ENCODE assay signal across 15 cellular contexts in genomic region chr10:1698185-1698584, GRCh38. TPM values are rescaled to one million over a fixed set of nuclear protein-coding genes. Genes with fewer than 3 reads are reported as not detected.
DNase-seq lines count a peak whose midpoint lies in the region; ATAC-seq and TF ChIP-seq lines count a peak whose summit lies in the region.
"Had no signal": no experiment of that assay in that cellular context is flagged by ENCODE, and none has a peak within 500 bp of the region (broad histone marks: within the 10 kb centered on the region; RNA-seq: fewer than 3 reads in every experiment).

No MANE protein-coding gene starts in this region.

- H2BK120ac ChIP-seq in mesendoderm (ENCODE audit: low read depth, low read length), result no peak overlapping the region

- H2BK15ac ChIP-seq in mesendoderm (replicated peaks; ENCODE audit: low read depth), result no peak overlapping the region

- H3K4me3 Mint-ChIP-seq in WTC11, result no peak overlapping the region
- H3K4me3 Mint-ChIP-seq: CD14-positive monocyte; CD8-positive, alpha-beta T cell had no signal

- H3K9me3 ChIP-seq in MG63, result no peaks in the 10 kb centered on the region

- no peaks in the 10 kb centered on the region for H3K4me1 ChIP-seq in mesendoderm (ENCODE audit: control insufficient read depth, low read depth, low read length)

- no CpG with 5 or more reads among the region's 8 CpGs for WGBS in mesendoderm (ENCODE audit: extremely low coverage, insufficient coverage, low lambda C conversion rate)

- H4K8ac ChIP-seq in mesendoderm (ENCODE audit: low read depth, low read length), result no peak overlapping the region

- peaks cover 2% of the 10 kb centered on the region; the same call in 1 of the 2 replicates for H3K4me1 Mint-ChIP-seq in WTC11
- H3K4me1 Mint-ChIP-seq: CD14-positive monocyte had no signal

- no peaks in the 10 kb centered on the region for H3K79me2 ChIP-seq in mesendoderm (ENCODE audit: control insufficient read depth, insufficient read depth, low read length)

- H3K23ac ChIP-seq in mesendoderm (ENCODE audit: low read length), result no peak overlapping the region

- no peak overlapping the region for H2BK5ac ChIP-seq in mesendoderm (ENCODE audit: low read length)

- POLR2A ChIA-PET in WTC11 (lab: Charles Lee), result no interaction called here

- H3K4me3 ChIP-seq in H7 (ENCODE audit: insufficient read depth, low read depth, low read length), result no peak overlapping the region
- no peak overlapping the region for H3K4me3 ChIP-seq in mesendoderm (ENCODE audit: low read length)
- H3K4me3 ChIP-seq in MG63, result no peak overlapping the region

- peak; percentile 62 for ATAC-seq in WTC11
- ATAC-seq: CD8-positive, alpha-beta T cell had no signal

- H3K18ac ChIP-seq in mesendoderm (ENCODE audit: low read length), result no peak overlapping the region

- CTCF ChIA-PET in WTC11 (lab: Charles Lee), result interaction anchor here (0.7 to 1.2 kb wide), 4 partner anchors 39 to 948 kb away, joined by 3 read pairs; partner anchors contain the start of gene ADARB2

- peaks cover 22% of the 10 kb centered on the region for H3K36me3 Mint-ChIP-seq in WTC11
- H3K36me3 Mint-ChIP-seq: CD14-positive monocyte; CD8-positive, alpha-beta T cell had no signal

- no peak overlapping the region for H2AK5ac ChIP-seq in mesendoderm (ENCODE audit: low read length)

- no peak overlapping the region for H3K56ac ChIP-seq in mesendoderm (ENCODE audit: low read length)

- H3K9ac ChIP-seq in mesendoderm (ENCODE audit: low read length), result no peak overlapping the region

- in situ Hi-C loops in GM13977 (cut with MboI; ENCODE audit: low pct_unique_long_range_greater_than_20kb, low sequenced_read_pairs, unreplicated experiment), result no loop called here

- H3K4me2 ChIP-seq in mesendoderm (ENCODE audit: low read length), result no peak overlapping the region

- H3K27me3 Mint-ChIP-seq in WTC11 (ENCODE audit: low read depth), result peaks cover under 1% of the 10 kb centered on the region

- no peak overlapping the region for H3K4ac ChIP-seq in mesendoderm (ENCODE audit: low read depth, low read length)

- H3K27ac ChIP-seq in mesendoderm (ENCODE audit: low read depth, low read length), result no peak overlapping the region

- peak; percentile 10 for TF ChIP-seq CTCF in GM13977 (IDR thresholded peaks at IDR 0.05; ENCODE audit: extremely low read depth, insufficient read depth, missing control alignments)
- no peak for TF ChIP-seq CTCF in WTC11 (IDR thresholded peaks at IDR 0.05)

- H3K9me3 Mint-ChIP-seq in WTC11, result peaks cover 29% of the 10 kb centered on the region
- H3K9me3 Mint-ChIP-seq: CD8-positive, alpha-beta T cell had no signal

- no peak overlapping the region for H4K5ac ChIP-seq in mesendoderm (ENCODE audit: low read length)

- no peaks in the 10 kb centered on the region for H3K79me1 ChIP-seq in mesendoderm (ENCODE audit: low read length)

- H3K27ac Mint-ChIP-seq in WTC11, result no peak overlapping the region
- H3K27ac Mint-ChIP-seq: CD14-positive monocyte; CD8-positive, alpha-beta T cell had no signal

- no peaks in the 10 kb centered on the region for H3K36me3 ChIP-seq in H7 (replicated peaks; ENCODE audit: control insufficient read depth, insufficient read depth, low read length)
- no peaks in the 10 kb centered on the region for H3K36me3 ChIP-seq in mesendoderm (ENCODE audit: control insufficient read depth, insufficient read depth, low read length)
- H3K36me3 ChIP-seq in MG63, result no peaks in the 10 kb centered on the region

- no peak for DNase-seq in GM13977 (ENCODE audit: low spot score)
- DNase-seq in H7, result peak; percentile 62
- DNase-seq in WTC11 (ENCODE audit: low spot score), result peak; percentile 28
- DNase-seq in mesendoderm, result peak; percentile 30
- DNase-seq in activated gamma-delta T cell treated with Interleukin-2 at 50 U/mL for 16 hours, result no peak
- DNase-seq in NCI-H748 treated with DMSO at 0.1 percent for 48 hours (lab: John Stamatoyannopoulos, UW), result no peak
- DNase-seq in MG63, result no peak
- DNase-seq: CD8-positive, alpha-beta T cell; COR-L47; GF-D8; IMR-90 had no signal

- no peaks in the 10 kb centered on the region for H3K27me3 ChIP-seq in H7 (ENCODE audit: control insufficient read depth, insufficient read depth, low read length)
- H3K27me3 ChIP-seq in mesendoderm (ENCODE audit: insufficient read depth, low read length, poor library complexity), result no peaks in the 10 kb centered on the region
- no peaks in the 10 kb centered on the region for H3K27me3 ChIP-seq in MG63

TF ChIP-seq in WTC11, 78 proteins besides CTCF, POLR2A, EP300 and RAD21:
- TF ChIP-seq ZNF425 (CRISPR knock-in tag; conservative IDR thresholded peaks at IDR 0.05), result no peak
- TF ChIP-seq MYBL2 (CRISPR knock-in tag; IDR thresholded peaks at IDR 0.05), result no peak
- no peak for TF ChIP-seq GRHL2 (CRISPR knock-in tag; IDR thresholded peaks at IDR 0.05; ENCODE audit: insufficient replicate concordance, severe bottlenecking)
- TF ChIP-seq NFYB (CRISPR knock-in tag; conservative IDR thresholded peaks at IDR 0.05; ENCODE audit: low read depth), result no peak
- no peak for TF ChIP-seq TEAD1 (CRISPR knock-in tag; IDR thresholded peaks at IDR 0.05)
- TF ChIP-seq CDX4 (CRISPR knock-in tag; IDR thresholded peaks at IDR 0.05; ENCODE audit: borderline replicate concordance), result no peak
- TF ChIP-seq KAT7 (CRISPR knock-in tag; IDR thresholded peaks at IDR 0.05; ENCODE audit: borderline replicate concordance), result no peak
- no peak for TF ChIP-seq PRRX2 (CRISPR knock-in tag; IDR thresholded peaks at IDR 0.05)
- no peak for TF ChIP-seq ZNF396 (CRISPR knock-in tag; IDR thresholded peaks at IDR 0.05; ENCODE audit: borderline replicate concordance)
- no peak for TF ChIP-seq E2F1 (CRISPR knock-in tag; IDR thresholded peaks at IDR 0.05)

RNA-seq across cellular contexts. Expression of gene ADARB2, which starts 39.1 kb away (rescaled TPM):
- 1.5 and 2.8 TPM in 2 replicates for total RNA-seq in H7 (2014; rRNA removed; shearing (Covaris generic))
- total RNA-seq in WTC11 (2021), result 3.3 to 4.9 TPM (median 3.7 TPM) in 3 replicates
- 0.76 TPM for polyA plus RNA-seq in mesendoderm (2013, experiment 1 of 2)
- 0.70 TPM for polyA plus RNA-seq in mesendoderm (2013, experiment 2 of 2)
- total RNA-seq in MG63 (2014; rRNA removed; shearing (Covaris generic); ENCODE audit: low replicate concordance), result not detected in 2 replicates
- total RNA-seq: A673, HT-29, IMR-90 had no signal
- polyA plus RNA-seq: BJ, CD14-positive monocyte, IMR-90 had no signal

Comparison
In these comparisons a context has a peak if more than half of its experiments do, and no peak if none do; other contexts are left out.
1. DNase-seq: peak in H7 (single experiment), WTC11 (single experiment) and mesendoderm (single experiment); none in GM13977 (single experiment), activated gamma-delta T cell treated with Interleukin-2 at 50 U/mL for 16 hours (single experiment), NCI-H748 treated with DMSO at 0.1 percent for 48 hours (single experiment) and MG63 (single experiment).